13 cellular contexts compared by ENCODE assay signal in the genomic region with DNA sequence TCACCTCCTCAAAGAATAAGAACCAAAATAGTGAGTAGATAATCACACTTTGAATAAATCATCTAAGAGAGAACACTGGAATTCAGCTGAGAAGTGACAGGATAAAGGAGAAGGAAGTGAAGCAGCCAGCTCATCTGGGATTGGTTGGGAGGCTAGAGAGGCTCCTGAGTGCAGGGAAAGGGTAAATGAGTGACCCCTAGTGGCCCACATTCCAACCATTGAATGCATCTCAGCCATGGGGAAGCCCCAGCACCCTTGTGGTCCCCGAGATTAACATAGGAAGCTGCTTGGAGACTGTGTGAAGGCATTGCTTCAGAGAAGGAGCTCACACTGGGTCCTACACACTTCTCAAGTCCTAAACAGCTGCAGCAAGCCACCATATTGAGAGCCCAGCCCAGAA.
DNase-seq lines count a peak whose midpoint lies in the region; ATAC-seq, FAIRE-seq and TF ChIP-seq lines count a peak whose summit lies in the region.
"Had no signal": no experiment of that assay in that cellular context is flagged by ENCODE, and none has a peak within 500 bp of the region (broad histone marks: within the 10 kb centered on the region; RNA-seq: fewer than 3 reads in every experiment).

No MANE protein-coding gene starts in this region.

- H2AK5ac ChIP-seq in mesendoderm (ENCODE audit: low read length) = no peak overlapping the region

- H3K4me2 ChIP-seq in mesendoderm (ENCODE audit: low read length) = no peak overlapping the region

- H2BK5ac ChIP-seq in mesendoderm (ENCODE audit: low read length) = no peak overlapping the region

- no peak overlapping the region for H3K4me3 ChIP-seq in mesendoderm (ENCODE audit: low read length)

- no peaks in the 10 kb centered on the region for H3K27me3 ChIP-seq in mesendoderm (ENCODE audit: insufficient read depth, low read length, poor library complexity)

- H3K23ac ChIP-seq in mesendoderm (ENCODE audit: low read length) = no peak overlapping the region

- DNase-seq in activated CD4-positive, alpha-beta T cell treated with anti-CD3 and anti-CD28 coated beads for 48 hours = peak; percentile 15
- no peak for DNase-seq in activated CD4-positive, alpha-beta T cell treated with anti-CD3 and anti-CD28 coated beads for 4 hours
- DNase-seq in mesendoderm (peak; percentile 14), GM12891 (ENCODE audit: insufficient read length, low spot score) (no peak), sciatic nerve (ENCODE audit: low spot score) (no peak), HuH-7.5 (ENCODE audit: low spot score) (no peak)
- DNase-seq: GOT3, Karpas-422, NCI-H526 treated with DMSO at 0.1 percent for 48 hours had no signal

- no CpG with 5 or more reads among the region's 1 CpG for WGBS in mesendoderm (ENCODE audit: extremely low coverage, insufficient coverage, low lambda C conversion rate)

- H3K4ac ChIP-seq in mesendoderm (ENCODE audit: low read depth, low read length) = no peak overlapping the region

- H3K18ac ChIP-seq in mesendoderm (ENCODE audit: low read length) = no peak overlapping the region

- no peak for FAIRE-seq in GM12891 (lab: Jason Lieb, UNC)
- FAIRE-seq: astrocyte, endometrium had no signal

- H2BK120ac ChIP-seq in mesendoderm (ENCODE audit: low read depth, low read length) = no peak overlapping the region

- intact Hi-C loops in sciatic nerve (cut with DNase I) = no loop called here

- no peaks in the 10 kb centered on the region for H3K79me2 ChIP-seq in mesendoderm (ENCODE audit: control insufficient read depth, insufficient read depth, low read length)

- H3K27ac ChIP-seq in mesendoderm (ENCODE audit: low read depth, low read length) = no peak overlapping the region

- ATAC-seq in GM21825 (IDR thresholded peaks at IDR 0.05; ENCODE audit: unreplicated experiment) (peak; percentile 67), HG03457 (IDR thresholded peaks at IDR 0.05; ENCODE audit: unreplicated experiment) (peak; percentile 82), sciatic nerve (no peak)

- no peak for TF ChIP-seq POLR2A in GM12891 (IDR thresholded peaks at IDR 0.05; ENCODE audit: low read depth, low read length)

- H4K8ac ChIP-seq in mesendoderm (ENCODE audit: low read depth, low read length) = no peak overlapping the region

- no peaks in the 10 kb centered on the region for H3K79me1 ChIP-seq in mesendoderm (ENCODE audit: low read length)

- H2BK15ac ChIP-seq in mesendoderm (replicated peaks; ENCODE audit: low read depth) = no peak overlapping the region

- no peak overlapping the region for H3K9ac ChIP-seq in mesendoderm (ENCODE audit: low read length)

- no peaks in the 10 kb centered on the region for H3K36me3 ChIP-seq in mesendoderm (ENCODE audit: control insufficient read depth, insufficient read depth, low read length)

- no peak overlapping the region for H4K5ac ChIP-seq in mesendoderm (ENCODE audit: low read length)

- H3K56ac ChIP-seq in mesendoderm (ENCODE audit: low read length) = no peak overlapping the region

- H3K4me1 ChIP-seq in mesendoderm (ENCODE audit: control insufficient read depth, low read depth, low read length) = no peaks in the 10 kb centered on the region

TF ChIP-seq in GM12891, 5 proteins besides CTCF, POLR2A, EP300 and RAD21:
- no peak for TF ChIP-seq SPI1 (IDR thresholded peaks at IDR 0.05; ENCODE audit: low read depth, low read length)
- TF ChIP-seq TAF1 (IDR thresholded peaks at IDR 0.05; ENCODE audit: low read depth, low read length) = no peak
- TF ChIP-seq POLR2AphosphoS5 (IDR thresholded peaks at IDR 0.05; ENCODE audit: low read depth, low read length) = no peak
- TF ChIP-seq POU2F2 (IDR thresholded peaks at IDR 0.05; ENCODE audit: low read depth, low read length) = no peak
- no peak for TF ChIP-seq PAX5 (IDR thresholded peaks at IDR 0.05; ENCODE audit: insufficient read depth, low read length, severe bottlenecking)
TF ChIP-seq in GM12891: peak in this region for 0.

Comparison
In these comparisons a context has a peak if more than half of its experiments do, and no peak if none do; other contexts are left out.
1. DNase-seq: peak in activated CD4-positive, alpha-beta T cell treated with anti-CD3 and anti-CD28 coated beads for 48 hours (single experiment) and mesendoderm (single experiment); none in activated CD4-positive, alpha-beta T cell treated with anti-CD3 and anti-CD28 coated beads for 4 hours (0 of 2), GM12891 (single experiment), sciatic nerve (single experiment) and HuH-7.5 (single experiment).